Comparison of ENCODE assay signal across 10 cellular contexts in genomic region chr10:126569513-126570447, GRCh38.
DNase-seq lines count a peak whose midpoint lies in the region; ATAC-seq and TF ChIP-seq lines count a peak whose summit lies in the region.
"Had no signal": no experiment of that assay in that cellular context is flagged by ENCODE, and none has a peak within 500 bp of the region (broad histone marks: within the 10 kb centered on the region; RNA-seq: fewer than 3 reads in every experiment).

No MANE protein-coding gene starts in this region.

- H3K4me1 Mint-ChIP-seq in nephron progenitor cell (peaks cover 22% of the 10 kb centered on the region), CD14-positive monocyte (no peaks in the 10 kb centered on the region)

- H3K36me3 Mint-ChIP-seq in nephron progenitor cell (ENCODE audit: low read depth), result no peaks in the 10 kb centered on the region
- no peaks in the 10 kb centered on the region for H3K36me3 Mint-ChIP-seq in CD14-positive monocyte

- peak overlapping the region; percentile 68 for H3K27ac Mint-ChIP-seq in nephron progenitor cell
- no peak overlapping the region for H3K27ac Mint-ChIP-seq in CD14-positive monocyte

- peak; percentile 42 for DNase-seq in AG09319 (ENCODE audit: extremely low read depth, low read depth)
- DNase-seq in NCI-H460 (ENCODE audit: extremely low read depth, low read depth), result peak; percentile 8
- DNase-seq in dedifferentiated amniotic fluid mesenchymal stem cell (ENCODE audit: extremely low spot score), result peak; percentile 93
- DNase-seq in nephron progenitor cell, result no peak
- DNase-seq in CD14-positive monocyte (ENCODE audit: low spot score), result no peak
- no peak for DNase-seq in Ammon's horn (ENCODE audit: low spot score)
- no peak for DNase-seq in NCI-H1417 (lab: John Stamatoyannopoulos, UW)
- DNase-seq: COR-L47, SHP77 had no signal

- TF ChIP-seq CTCF in AG09319 (IDR thresholded peaks at IDR 0.05; ENCODE audit: low read depth, low read length) (no peak), nephron progenitor cell (IDR thresholded peaks at IDR 0.05) (no peak), CD14-positive monocyte (IDR thresholded peaks at IDR 0.05) (no peak)

- intact Hi-C loops in CD14-positive monocyte (cut with micrococcal nuclease), result no loop called here

- H3K9me3 Mint-ChIP-seq in nephron progenitor cell (peaks cover 5% of the 10 kb centered on the region), CD14-positive monocyte (peaks cover 0 to 11% (median 5%) of the 10 kb centered on the region in 7 donors)

- H3K27me3 Mint-ChIP-seq in nephron progenitor cell (ENCODE audit: low read depth, poor library complexity) (peaks cover 7% of the 10 kb centered on the region), CD14-positive monocyte (ENCODE audit: low read depth in 3 of 3) (peaks cover 2 to 4% (median 3%) of the 10 kb centered on the region in 3 donors)

- no peak for ATAC-seq in GM19455 (IDR thresholded peaks at IDR 0.05; ENCODE audit: unreplicated experiment)

- H3K4me3 Mint-ChIP-seq in nephron progenitor cell, result no peak overlapping the region
- H3K4me3 Mint-ChIP-seq in CD14-positive monocyte, result no peak overlapping the region

Comparison
In these comparisons a context has a peak if more than half of its experiments do, and no peak if none do; other contexts are left out.
1. DNase-seq: peak in AG09319 (single experiment), NCI-H460 (single experiment) and dedifferentiated amniotic fluid mesenchymal stem cell (single experiment); none in nephron progenitor cell (single experiment), CD14-positive monocyte (single experiment), Ammon's horn (single experiment) and NCI-H1417 (0 of 3).